Comparison of ENCODE assay signal across 8 cellular contexts in genomic region chr2:161160226-161161073, GRCh38. TPM values are rescaled to one million over a fixed set of nuclear protein-coding genes. Genes with fewer than 3 reads are reported as not detected.
A peak's percentile ranks its signal among the peaks of the same experiment; 100 is the strongest.
DNase-seq lines count a peak whose midpoint lies in the region; ATAC-seq and TF ChIP-seq lines count a peak whose summit lies in the region.

Gene TANK (plus strand): TSS chr2:161160428. CDS start chr2:161179663, 19,235 bp downstream.

- peaks cover 5% of the 10 kb centered on the region for H3K36me3 Mint-ChIP-seq in type B pancreatic cell

- intact Hi-C loops in cardiac septum (cut with DNase I): loop anchor here (5.0 kb wide), 1 partner anchor 147 kb away; the partner anchor contains the start of gene PSMD14

- no peaks in the 10 kb centered on the region for H3K9me3 Mint-ChIP-seq in type B pancreatic cell

- no peaks in the 10 kb centered on the region for H3K27me3 Mint-ChIP-seq in type B pancreatic cell

- DNase-seq in GM12865 (ENCODE audit: low read depth): peak; percentile 98
- peak; percentile 95 for DNase-seq in NCI-H1436 (lab: John Stamatoyannopoulos, UW)
- peak; percentile 82 for DNase-seq in T follicular helper cell (ENCODE audit: low read depth)
- peak; percentile 99 for DNase-seq in adipocyte (ENCODE audit: low read depth)
- DNase-seq in cardiac septum (ENCODE audit: low spot score): peak; percentile 96
- peak; percentile 91 for DNase-seq in pons (ENCODE audit: low spot score)
- DNase-seq in type B pancreatic cell (ENCODE audit: extremely low spot score, unreplicated experiment): peak; percentile 84

- ATAC-seq in HG02759 (IDR thresholded peaks at IDR 0.05; ENCODE audit: unreplicated experiment): peak; percentile 88

- TF ChIP-seq CTCF in GM12865 (IDR thresholded peaks at IDR 0.05; ENCODE audit: insufficient read depth, low read depth, low read length, missing control alignments): no peak
- no peak for TF ChIP-seq CTCF in type B pancreatic cell (conservative IDR thresholded peaks at IDR 0.05)

- H3K4me1 ChIP-seq in adipocyte (ENCODE audit: control insufficient read depth, insufficient read depth, low read length): peaks cover 46% of the 10 kb centered on the region

- H3K9ac ChIP-seq in adipocyte (ENCODE audit: low read length): peak within 1 kb of the TSS; percentile 100

- peaks cover 15% of the 10 kb centered on the region for H3K36me3 ChIP-seq in adipocyte (ENCODE audit: control insufficient read depth, insufficient read depth, low read length, severe bottlenecking)

- H3K4me1 Mint-ChIP-seq in type B pancreatic cell (ENCODE audit: unreplicated experiment): peaks cover 14% of the 10 kb centered on the region

- no peaks in the 10 kb centered on the region for H3K9me3 ChIP-seq in adipocyte (ENCODE audit: control insufficient read depth, low read length)

- peak within 1 kb of the TSS; percentile 67 for H3K4me3 ChIP-seq in GM12865 (ENCODE audit: low read depth, low read length)
- peak within 1 kb of the TSS; percentile 89 for H3K4me3 ChIP-seq in adipocyte (ENCODE audit: low read length)

- no peaks in the 10 kb centered on the region for H3K27me3 ChIP-seq in adipocyte (replicated peaks; ENCODE audit: control insufficient read depth, insufficient read depth, low read length)

- H3K27ac Mint-ChIP-seq in type B pancreatic cell: peak within 1 kb of the TSS; percentile 98

- peak within 1 kb of the TSS; percentile 100 for H3K4me3 Mint-ChIP-seq in type B pancreatic cell

RNA-seq across cellular contexts. Expression of gene TANK, which starts in this region (rescaled TPM):
- total RNA-seq in cardiac septum: 30.1 TPM
- 34.4 and 43.3 TPM in 2 replicates for total RNA-seq in type B pancreatic cell (ENCODE audit: low replicate concordance)

Comparison
In these comparisons a context has a peak if more than half of its experiments do, and no peak if none do; other contexts are left out.
1. Peak in every context shown above with its lines: DNase-seq, ATAC-seq and H3K4me3 ChIP-seq.